Comparison of ENCODE assay signal across 8 cellular contexts in genomic region chr18:23453657-23454011, GRCh38. TPM values are rescaled to one million over a fixed set of nuclear protein-coding genes. Genes with fewer than 3 reads are reported as not detected.
DNase-seq lines count a peak whose midpoint lies in the region; ATAC-seq and TF ChIP-seq lines count a peak whose summit lies in the region.

No MANE protein-coding gene starts in this region.

- H3K23ac ChIP-seq in neuronal stem cell (ENCODE audit: low read depth, low read length, poor library complexity), result no peak overlapping the region

- H3K9me3 ChIP-seq in neuronal stem cell (replicated peaks in 1 of 2; ENCODE audit: control insufficient read depth in 2 of 2, insufficient read depth in 1 of 2, low read depth in 1 of 2, low read length in 2 of 2), result no peaks in the 10 kb centered on the region

- H3K4me2 ChIP-seq in neuronal stem cell (ENCODE audit: insufficient read depth, low read length, poor library complexity, severe bottlenecking), result peak overlapping the region; percentile 75

- H2AFZ ChIP-seq in neuronal stem cell (ENCODE audit: low read length), result peak overlapping the region; percentile 91

- peaks cover 4% of the 10 kb centered on the region for H3K79me1 ChIP-seq in neuronal stem cell (ENCODE audit: low read depth, low read length)

- peaks cover 0 to 5% of the 10 kb centered on the region in 2 donors for H3K4me1 ChIP-seq in neuronal stem cell (ENCODE audit: control insufficient read depth in 2 of 2, insufficient read depth in 1 of 2, low read depth in 1 of 2, low read length in 2 of 2)

- DNase-seq in EL (peak; percentile 38), fibroblast of the aortic adventitia (ENCODE audit: low read depth) (peak; percentile 73), neuronal stem cell (ENCODE audit: low spot score) (no peak), retina (no peak)

- H3K4me3 ChIP-seq in fibroblast of the aortic adventitia (ENCODE audit: low read depth, low read length), result peak overlapping the region; percentile 99
- H3K4me3 ChIP-seq in neuronal stem cell (ENCODE audit: low read length in 2 of 2), result peak overlapping the region; percentile 94 to 97

- H2BK15ac ChIP-seq in neuronal stem cell (ENCODE audit: low read length), result no peak overlapping the region

- no peak overlapping the region for H2BK120ac ChIP-seq in neuronal stem cell (ENCODE audit: low read depth, low read length)

- no peak overlapping the region for H2BK12ac ChIP-seq in neuronal stem cell (ENCODE audit: low read length)

- no peak overlapping the region for H3K4ac ChIP-seq in neuronal stem cell (ENCODE audit: low read length)

- no peak overlapping the region for H2BK5ac ChIP-seq in neuronal stem cell (ENCODE audit: low read length)

- no peak overlapping the region for H2AK5ac ChIP-seq in neuronal stem cell (ENCODE audit: low read depth, low read length)

- H3K27ac ChIP-seq in VCaP, result peak overlapping the region; percentile 79
- H3K27ac ChIP-seq in neuronal stem cell (replicated peaks; ENCODE audit: low read length), result no peak overlapping the region

- no peak for TF ChIP-seq CTCF in VCaP (conservative IDR thresholded peaks at IDR 0.05)
- no peak for TF ChIP-seq CTCF in fibroblast of the aortic adventitia (IDR thresholded peaks at IDR 0.05; ENCODE audit: insufficient read depth, low read length)

- H3K36me3 ChIP-seq in neuronal stem cell (replicated peaks in 1 of 2; ENCODE audit: control insufficient read depth in 2 of 2, insufficient read depth in 2 of 2, low read length in 2 of 2), result peaks cover 0 to 15% of the 10 kb centered on the region in 2 donors

- ATAC-seq in HG02852 (IDR thresholded peaks at IDR 0.05; ENCODE audit: unreplicated experiment) (peak; percentile 13), HG02759 (IDR thresholded peaks at IDR 0.05; ENCODE audit: unreplicated experiment) (no peak), HG03039 (IDR thresholded peaks at IDR 0.05; ENCODE audit: unreplicated experiment) (no peak)

- no peak overlapping the region for H4K91ac ChIP-seq in neuronal stem cell (ENCODE audit: low read depth, low read length, poor library complexity)

- no peaks in the 10 kb centered on the region for H3K27me3 ChIP-seq in neuronal stem cell (ENCODE audit: control insufficient read depth in 3 of 3, insufficient read depth in 3 of 3, low read depth in 1 of 3, low read length in 3 of 3)

- H3K14ac ChIP-seq in neuronal stem cell (ENCODE audit: low read length), result no peak overlapping the region

- peak overlapping the region; percentile 91 for H3K9ac ChIP-seq in neuronal stem cell (ENCODE audit: low read depth, low read length, poor library complexity)

- no peak overlapping the region for H4K8ac ChIP-seq in neuronal stem cell (ENCODE audit: low read depth, low read length)

- no CpG with 5 or more reads among the region's 10 CpGs for WGBS in neuronal stem cell (ENCODE audit: extremely low coverage in 2 of 2, insufficient read length in 2 of 2, insufficient replicate concordance in 1 of 2), 2 donors

- H3K18ac ChIP-seq in neuronal stem cell (ENCODE audit: low read length), result no peak overlapping the region

RNA-seq across cellular contexts. Expression of gene RIOK3, which starts 0.5 kb away (rescaled TPM):
- 58.1 and 89.3 TPM in 2 replicates for total RNA-seq in fibroblast of the aortic adventitia (ENCODE audit: low replicate concordance)
- 18.9 TPM for polyA plus RNA-seq in neuronal stem cell (2013, experiment 1 of 2)
- polyA plus RNA-seq in neuronal stem cell (2013, experiment 2 of 2), result 20.2 TPM

RNA-seq across cellular contexts. Expression of gene RMC1, which starts 49.7 kb away (rescaled TPM):
- 21.3 and 22.7 TPM in 2 replicates for total RNA-seq in fibroblast of the aortic adventitia (ENCODE audit: low replicate concordance)
- 22.7 TPM for polyA plus RNA-seq in neuronal stem cell (2013, experiment 1 of 2)
- 20.9 TPM for polyA plus RNA-seq in neuronal stem cell (2013, experiment 2 of 2)

Comparison
In these comparisons a context has a peak if more than half of its experiments do, and no peak if none do; other contexts are left out.
1. DNase-seq: peak in EL (single experiment) and fibroblast of the aortic adventitia (single experiment); none in neuronal stem cell (single experiment) and retina (single experiment).